ENCODE assay signal across 15 cellular contexts in genomic region chr3:54356299-54357037, GRCh38.
A peak's percentile ranks its signal among the peaks of the same experiment; 100 is the strongest.
DNase-seq lines count a peak whose midpoint lies in the region; ATAC-seq, FAIRE-seq and TF ChIP-seq lines count a peak whose summit lies in the region.
"Had no signal": no experiment of that assay in that cellular context is flagged by ENCODE, and none has a peak within 500 bp of the region (broad histone marks: within the 10 kb centered on the region; RNA-seq: fewer than 3 reads in every experiment).

No MANE protein-coding gene starts in this region.

- no peak overlapping the region for H3K4me3 Mint-ChIP-seq in astrocyte (ENCODE audit: unreplicated experiment)
- H3K4me3 Mint-ChIP-seq: CD4-positive, CD25-positive, alpha-beta regulatory T cell; T-helper 17 cell had no signal

- H3K4me2 ChIP-seq in astrocyte (ENCODE audit: low read length): no peak overlapping the region

- H3K79me2 ChIP-seq in astrocyte (ENCODE audit: insufficient read depth, low read length): no peaks in the 10 kb centered on the region

- DNase-seq in KBM-7 (peak; percentile 3), astrocyte (ENCODE audit: low read depth) (peak; percentile 32), left cardiac atrium (peak; percentile 42), putamen (ENCODE audit: low spot score) (peak; percentile 20), NCI-H2107 treated with DMSO at 0.1 percent for 48 hours (lab: John Stamatoyannopoulos, UW; ENCODE audit: unreplicated experiment) (no peak), middle frontal gyrus (ENCODE audit: extremely low spot score, low spot score) (no peak), COLO829 (ENCODE audit: low spot score) (no peak), retina (no peak)
- DNase-seq: brain microvascular endothelial cell; CD4-positive, CD25-positive, alpha-beta regulatory T cell; GDM1; NCI-H187 treated with DMSO at 0.1 percent for 48 hours; NCI-H748 treated with DMSO at 0.1 percent for 48 hours; T-helper 17 cell had no signal

- H3K4me1 Mint-ChIP-seq in astrocyte (ENCODE audit: low read depth, unreplicated experiment): no peaks in the 10 kb centered on the region
- H3K4me1 Mint-ChIP-seq: CD4-positive, CD25-positive, alpha-beta regulatory T cell; T-helper 17 cell had no signal

- no peaks in the 10 kb centered on the region for H3K36me3 Mint-ChIP-seq in astrocyte (ENCODE audit: low read depth, unreplicated experiment)
- H3K36me3 Mint-ChIP-seq: CD4-positive, CD25-positive, alpha-beta regulatory T cell had no signal

- no peak for TF ChIP-seq CTCF in astrocyte (IDR thresholded peaks at IDR 0.05; ENCODE audit: insufficient read depth, low read depth, low read length)

- no peaks in the 10 kb centered on the region for H4K20me1 ChIP-seq in astrocyte (ENCODE audit: insufficient read depth, low read length)

- no peak overlapping the region for H3K9ac ChIP-seq in astrocyte (ENCODE audit: low read length)

- intact Hi-C loops in left cardiac atrium (cut with DNase I): loop anchor here in 1 of 2 donors (5.0 kb wide), 2 partner anchors 74 to 144 kb away; no protein-coding TSS in a partner anchor

- no peak overlapping the region for H3K27ac Mint-ChIP-seq in astrocyte (ENCODE audit: unreplicated experiment)
- H3K27ac Mint-ChIP-seq: CD4-positive, CD25-positive, alpha-beta regulatory T cell; T-helper 17 cell had no signal

- peaks cover 2% of the 10 kb centered on the region for H3K27me3 Mint-ChIP-seq in astrocyte (ENCODE audit: low read depth, unreplicated experiment)
- H3K27me3 Mint-ChIP-seq: CD4-positive, CD25-positive, alpha-beta regulatory T cell had no signal

- peaks cover 5% of the 10 kb centered on the region for H3K4me1 ChIP-seq in astrocyte (ENCODE audit: insufficient read depth, low read length)

- no peak overlapping the region for H2AFZ ChIP-seq in astrocyte (ENCODE audit: low read depth, low read length)

- ATAC-seq in left cardiac atrium: peak; percentile 79 to 82
- ATAC-seq: T-helper 17 cell had no signal

- FAIRE-seq in astrocyte (lab: Jason Lieb, UNC): no peak

- no peaks in the 10 kb centered on the region for H3K27me3 ChIP-seq in astrocyte (ENCODE audit: insufficient read depth, low read length)
- H3K27me3 ChIP-seq: brain microvascular endothelial cell had no signal

- no peaks in the 10 kb centered on the region for H3K9me3 ChIP-seq in astrocyte (ENCODE audit: insufficient read depth, low read depth, low read length)

- peaks cover 1% of the 10 kb centered on the region for H3K9me3 Mint-ChIP-seq in astrocyte (ENCODE audit: unreplicated experiment)

- in situ Hi-C loops in KBM-7 (cut with MboI; ENCODE audit: low pct_unique_long_range_greater_than_20kb, low sequenced_read_pairs): no loop called here

- H3K36me3 ChIP-seq in astrocyte (ENCODE audit: insufficient read depth, low read length): no peaks in the 10 kb centered on the region
- H3K36me3 ChIP-seq: brain microvascular endothelial cell had no signal

- no peak overlapping the region for H3K4me3 ChIP-seq in astrocyte (ENCODE audit: insufficient read depth, low read depth, low read length)

- H3K27ac ChIP-seq in astrocyte (ENCODE audit: low read depth, low read length): no peak overlapping the region
- H3K27ac ChIP-seq: brain microvascular endothelial cell, RWPE1 had no signal

Comparison
In these comparisons a context has a peak if more than half of its experiments do, and no peak if none do; other contexts are left out.
1. DNase-seq: peak in KBM-7 (single experiment), astrocyte (single experiment), left cardiac atrium (single experiment) and putamen (single experiment); none in NCI-H2107 treated with DMSO at 0.1 percent for 48 hours (single experiment), middle frontal gyrus (single experiment), COLO829 (single experiment) and retina (single experiment).